Comparison of ENCODE assay signal across 11 cellular contexts in genomic region chr5:52789378-52789777, GRCh38. TPM values are rescaled to one million over a fixed set of nuclear protein-coding genes. Genes with fewer than 3 reads are reported as not detected.
DNase-seq lines count a peak whose midpoint lies in the region; ATAC-seq, FAIRE-seq and TF ChIP-seq lines count a peak whose summit lies in the region.
"Had no signal": no experiment of that assay in that cellular context is flagged by ENCODE, and none has a peak within 500 bp of the region (broad histone marks: within the 10 kb centered on the region; RNA-seq: fewer than 3 reads in every experiment).

No MANE protein-coding gene starts in this region.

- no peak overlapping the region for H2AFZ ChIP-seq in HepG2 (ENCODE audit: low read length)

- no peak overlapping the region for H3K27ac Mint-ChIP-seq in activated CD4-positive, alpha-beta T cell treated with anti-CD3 and anti-CD28 coated beads for 36 hours
- H3K27ac Mint-ChIP-seq in activated T-helper 1 cell treated with anti-CD3 and anti-CD28 coated beads, Interleukin-12 subunit alpha, Interleukin-12 subunit beta, Interleukin-2, Interleukin-4 antibody, amounts not matched to agents 30 ng/mL and 10 ng/mL and 1 ng/mL, durations not matched to agents 14 hours and 24 hours and 36 hours = no peak overlapping the region
- H3K27ac Mint-ChIP-seq: T-helper 2 cell treated with Interferon-gamma antibody and Interleukin-4, amounts not matched to agents 5 μg/mL and 100 μg/mL, for 36 hours had no signal

- TF ChIP-seq RAD21 in HepG2 (CRISPR knock-in tag; IDR thresholded peaks at IDR 0.05) = no peak

- TF ChIP-seq CTCF in HepG2 (CRISPR knock-in tag; IDR thresholded peaks at IDR 0.05) = no peak

- H3K27me3 ChIP-seq in HepG2 (ENCODE audit: control insufficient read depth in 1 of 2, insufficient read depth in 2 of 2, low read length in 2 of 2) (no peaks in the 10 kb centered on the region; a peak in 1 of 5 replicates), subcutaneous abdominal adipose tissue (ENCODE audit: control insufficient read depth in 5 of 5, insufficient read depth in 4 of 5, low read length in 5 of 5) (no peaks in the 10 kb centered on the region)

- no peaks in the 10 kb centered on the region for H3K9me3 Mint-ChIP-seq in activated CD4-positive, alpha-beta T cell treated with anti-CD3 and anti-CD28 coated beads for 36 hours (ENCODE audit: low read depth)
- H3K9me3 Mint-ChIP-seq in activated T-helper 1 cell treated with anti-CD3 and anti-CD28 coated beads, Interleukin-12 subunit alpha, Interleukin-12 subunit beta, Interleukin-2, Interleukin-4 antibody, amounts not matched to agents 30 ng/mL and 10 ng/mL and 1 ng/mL, durations not matched to agents 14 hours and 24 hours and 36 hours = no peaks in the 10 kb centered on the region
- H3K9me3 Mint-ChIP-seq: T-helper 2 cell treated with Interferon-gamma antibody and Interleukin-4, amounts not matched to agents 5 μg/mL and 100 μg/mL, for 36 hours had no signal

- TF ChIP-seq EP300 in HepG2 (IDR thresholded peaks at IDR 0.05; ENCODE audit: low read depth in 2 of 2, low read length in 2 of 2) (no peak), HepG2 (CRISPR knock-in tag; IDR thresholded peaks at IDR 0.05; ENCODE audit: borderline replicate concordance) (no peak)

- no peaks in the 10 kb centered on the region for H3K36me3 Mint-ChIP-seq in activated CD4-positive, alpha-beta T cell treated with anti-CD3 and anti-CD28 coated beads for 36 hours (ENCODE audit: low read depth)
- peaks cover 7% of the 10 kb centered on the region for H3K36me3 Mint-ChIP-seq in activated T-helper 1 cell treated with anti-CD3 and anti-CD28 coated beads, Interleukin-12 subunit alpha, Interleukin-12 subunit beta, Interleukin-2, Interleukin-4 antibody, amounts not matched to agents 30 ng/mL and 10 ng/mL and 1 ng/mL, durations not matched to agents 14 hours and 24 hours and 36 hours (ENCODE audit: low read depth)

- TF ChIP-seq POLR2A in HepG2 (IDR thresholded peaks at IDR 0.05; ENCODE audit: insufficient read depth in 1 of 2, low read depth in 2 of 2, low read length in 2 of 2) = no peak

- DNase-seq in activated CD4-positive, alpha-beta T cell treated with anti-CD3 and anti-CD28 coated beads for 36 hours = no peak
- no peak for DNase-seq in activated CD4-positive, alpha-beta T cell treated with anti-CD3 and anti-CD28 coated beads, Interleukin-2, amount 50 U/mL, for 48 hours
- no peak for DNase-seq in activated T-helper 1 cell treated with anti-CD3 and anti-CD28 coated beads, Interleukin-12 subunit alpha, Interleukin-12 subunit beta, Interleukin-2, Interleukin-4 antibody, amounts not matched to agents 30 ng/mL and 10 ng/mL and 1 ng/mL, durations not matched to agents 14 hours and 24 hours and 36 hours (ENCODE audit: low spot score)
- DNase-seq in HepG2 (ENCODE audit: low spot score) (peak; percentile 50), activated gamma-delta T cell (lab: John Stamatoyannopoulos, UW) (no peak), NK-92 (lab: John Stamatoyannopoulos, UW; ENCODE audit: unreplicated experiment) (no peak)
- DNase-seq: NCI-H2171 treated with DMSO at 0.1 percent for 48 hours had no signal

- H3K36me3 ChIP-seq in HepG2 (replicated peaks in 1 of 2; ENCODE audit: control insufficient read depth in 1 of 2, insufficient read depth in 2 of 2, low read length in 2 of 2) (no peaks in the 10 kb centered on the region), subcutaneous abdominal adipose tissue (ENCODE audit: control insufficient read depth in 5 of 5, insufficient read depth in 5 of 5, low read length in 5 of 5) (no peaks in the 10 kb centered on the region)

- H3K79me2 ChIP-seq in HepG2 (ENCODE audit: insufficient read depth, low read length) = peaks cover 56% of the 10 kb centered on the region

- H3K4me3 ChIP-seq in HepG2 (replicated peaks in 1 of 3; ENCODE audit: insufficient read depth in 1 of 3, low read depth in 2 of 3, low read length in 3 of 3) = peak overlapping the region; percentile 76 to 92 (median 77); a peak in 5 of 6 replicates
- H3K4me3 ChIP-seq in subcutaneous abdominal adipose tissue (ENCODE audit: low read depth in 1 of 5, low read length in 5 of 5) = peak overlapping the region; percentile 78 to 94 (median 84)

- WGBS in HepG2 (ENCODE audit: low lambda C conversion rate) = 0% methylated on average over 1 of the region's 1 CpG

- peak overlapping the region; percentile 73 for H3K27ac ChIP-seq in HepG2 (ENCODE audit: extremely low read length, insufficient read depth, low read length)
- H3K27ac ChIP-seq in subcutaneous abdominal adipose tissue (ENCODE audit: low read depth, low read length) = peak overlapping the region; percentile 89

- ATAC-seq in activated CD4-positive, alpha-beta T cell treated with anti-CD3 and anti-CD28 coated beads for 36 hours = no peak
- ATAC-seq in HepG2 (no peak), HG02571 (IDR thresholded peaks at IDR 0.05; ENCODE audit: unreplicated experiment) (no peak)

- POLR2A ChIA-PET in activated CD4-positive, alpha-beta T cell treated with anti-CD3 and anti-CD28 coated beads for 36 hours (lab: Charles Lee) = interaction anchor here (0.7 kb wide), 1 partner anchor 29 kb away, joined by 3 read pairs; no protein-coding TSS in a partner anchor
- POLR2A ChIA-PET in HepG2 (lab: Yijun Ruan, JAX) = interaction anchor here (0.8 to 4.9 kb wide), 3 partner anchors 11 to 80 kb away, joined by 3 to 79 read pairs (median 3); no protein-coding TSS in a partner anchor

- in situ Hi-C loops in HepG2 (cut with HindIII; ENCODE audit: extremely low pct_ligation_motif_present, low pct_unique_long_range_greater_than_20kb) = loop anchor here (5.0 kb wide), 1 partner anchor 82 kb away; no protein-coding TSS in a partner anchor

- peaks cover 22% of the 10 kb centered on the region for H3K4me1 Mint-ChIP-seq in activated CD4-positive, alpha-beta T cell treated with anti-CD3 and anti-CD28 coated beads for 36 hours
- H3K4me1 Mint-ChIP-seq in activated T-helper 1 cell treated with anti-CD3 and anti-CD28 coated beads, Interleukin-12 subunit alpha, Interleukin-12 subunit beta, Interleukin-2, Interleukin-4 antibody, amounts not matched to agents 30 ng/mL and 10 ng/mL and 1 ng/mL, durations not matched to agents 14 hours and 24 hours and 36 hours (ENCODE audit: low read depth) = peaks cover 33% of the 10 kb centered on the region

- FAIRE-seq in HepG2 (lab: Jason Lieb, UNC) = no peak
- FAIRE-seq: A204.1 had no signal

- H3K9ac ChIP-seq in HepG2 (ENCODE audit: insufficient read depth, low read depth, low read length) (peak overlapping the region; percentile 71), subcutaneous abdominal adipose tissue (ENCODE audit: low read length in 5 of 5) (peak overlapping the region; percentile 26 to 95 (median 83))

- no peaks in the 10 kb centered on the region for H4K20me1 ChIP-seq in HepG2 (ENCODE audit: insufficient read depth, low read length)

- peaks cover 15% of the 10 kb centered on the region for H3K27me3 Mint-ChIP-seq in activated CD4-positive, alpha-beta T cell treated with anti-CD3 and anti-CD28 coated beads for 36 hours
- peaks cover 21% of the 10 kb centered on the region for H3K27me3 Mint-ChIP-seq in activated T-helper 1 cell treated with anti-CD3 and anti-CD28 coated beads, Interleukin-12 subunit alpha, Interleukin-12 subunit beta, Interleukin-2, Interleukin-4 antibody, amounts not matched to agents 30 ng/mL and 10 ng/mL and 1 ng/mL, durations not matched to agents 14 hours and 24 hours and 36 hours (ENCODE audit: insufficient read depth)

- peak overlapping the region; percentile 78 for H3K4me3 Mint-ChIP-seq in activated CD4-positive, alpha-beta T cell treated with anti-CD3 and anti-CD28 coated beads for 36 hours
- H3K4me3 Mint-ChIP-seq in activated T-helper 1 cell treated with anti-CD3 and anti-CD28 coated beads, Interleukin-12 subunit alpha, Interleukin-12 subunit beta, Interleukin-2, Interleukin-4 antibody, amounts not matched to agents 30 ng/mL and 10 ng/mL and 1 ng/mL, durations not matched to agents 14 hours and 24 hours and 36 hours = peak overlapping the region; percentile 91

- H3K4me1 ChIP-seq in HepG2 (ENCODE audit: insufficient read depth, low read length) = peaks cover 64% of the 10 kb centered on the region
- peaks cover 0 to 44% (median 35%) of the 10 kb centered on the region in 5 donors for H3K4me1 ChIP-seq in subcutaneous abdominal adipose tissue (ENCODE audit: control insufficient read depth in 5 of 5, insufficient read depth in 5 of 5, low read length in 5 of 5)

- H3K4me2 ChIP-seq in HepG2 (ENCODE audit: low read depth, low read length) = peak overlapping the region; percentile 69

- no peaks in the 10 kb centered on the region for H3K9me3 ChIP-seq in HepG2 (ENCODE audit: low read length)
- no peaks in the 10 kb centered on the region for H3K9me3 ChIP-seq in subcutaneous abdominal adipose tissue (ENCODE audit: control insufficient read depth in 5 of 5, low read length in 5 of 5)

- BruUV-seq in HepG2 (replicated peaks; lab: Mats Ljungman, UMichigan) = no TSS peak

- CTCF ChIA-PET in activated CD4-positive, alpha-beta T cell treated with anti-CD3 and anti-CD28 coated beads for 36 hours (lab: Charles Lee) = interaction anchor here (0.9 to 1.7 kb wide), 3 partner anchors 10 to 320 kb away, joined by 3 to 13 read pairs (median 4); partner anchors contain the start of gene MOCS2
- CTCF ChIA-PET in HepG2 (lab: Yijun Ruan, JAX; ENCODE audit: low intra/inter-chr PET ratio, low total read pairs) = no interaction called here

- intact Hi-C loops in activated CD4-positive, alpha-beta T cell treated with anti-CD3 and anti-CD28 coated beads for 36 hours (cut with DNase I, micrococcal nuclease) = loop anchor here in 1 of 2 experiments (5.0 kb wide), 1 partner anchor 308 kb away; no protein-coding TSS in a partner anchor
- intact Hi-C loops in activated T-helper 1 cell treated with anti-CD3 and anti-CD28 coated beads, Interleukin-12 subunit alpha, Interleukin-12 subunit beta, Interleukin-2, Interleukin-4 antibody, amounts not matched to agents 30 ng/mL and 10 ng/mL and 1 ng/mL, durations not matched to agents 14 hours and 24 hours and 36 hours (cut with micrococcal nuclease) = loop anchor here (5.0 kb wide), 3 partner anchors 42 to 97 kb away; no protein-coding TSS in a partner anchor
- intact Hi-C loops in HepG2 (cut with micrococcal nuclease; ENCODE audit: unreplicated experiment) = loop anchor here (2.0 to 5.0 kb wide), 3 partner anchors 78 to 308 kb away; no protein-coding TSS in a partner anchor

RNA-seq across cellular contexts. Expression of gene ITGA1, which starts 1.7 kb away (rescaled TPM):
- total RNA-seq in activated CD4-positive, alpha-beta T cell treated with anti-CD3 and anti-CD28 coated beads for 36 hours = 1 to 10 TPM; 1.9 to 3.9 TPM
- 2.2 and 2.5 TPM in 2 replicates for total RNA-seq in activated T-helper 1 cell treated with anti-CD3 and anti-CD28 coated beads, Interleukin-12 subunit alpha, Interleukin-12 subunit beta, Interleukin-2, Interleukin-4 antibody, amounts not matched to agents 30 ng/mL and 10 ng/mL and 1 ng/mL, durations not matched to agents 14 hours and 24 hours and 36 hours
- 11.6 and 23.1 TPM in 2 replicates for total RNA-seq in HepG2 (2016; rRNA removed; fragmentation: Illumina TruSeq; extraction: Trizol)
- total RNA-seq in HepG2 (2016; cell fraction: cytosol; rRNA removed; fragmentation: Illumina TruSeq; extraction: Trizol; ENCODE audit: low read depth) = 3.4 and 5.7 TPM in 2 replicates
- total RNA-seq in HepG2 (2016; cell fraction: insoluble cytoplasmic fraction; rRNA removed; fragmentation: Illumina TruSeq; extraction: Trizol) = 12.0 and 21.2 TPM in 2 replicates
- 3.1 and 3.8 TPM in 2 replicates for total RNA-seq in HepG2 (2016; cell fraction: membrane; rRNA removed; fragmentation: Illumina TruSeq; extraction: Trizol)
- total RNA-seq in HepG2 (2016; cell fraction: nucleus; rRNA removed; fragmentation: Illumina TruSeq; extraction: Trizol) = 34.4 and 38.7 TPM in 2 replicates
- 28.6 and 35.6 TPM in 2 replicates for polyA plus RNA-seq in HepG2 (2011; rRNA removed)
- 8.2 and 21.3 TPM in 2 replicates for polyA plus RNA-seq in HepG2 (2011; cell fraction: cytosol; rRNA removed)
- polyA plus RNA-seq in HepG2 (2011; cell fraction: nucleus; rRNA removed) = 37.8 and 49.4 TPM in 2 replicates
- polyA plus RNA-seq in HepG2 (2012) = 22.3 and 27.3 TPM in 2 replicates
- 0.44 and 0.49 TPM in 2 replicates for polyA plus RNA-seq in HepG2 (2016; cell fraction: cytosol; fragmentation: Illumina TruSeq; extraction: Trizol; ENCODE audit: low read depth)
- polyA plus RNA-seq in HepG2 (2016; cell fraction: insoluble cytoplasmic fraction; fragmentation: Illumina TruSeq; extraction: Trizol; ENCODE audit: low read depth) = 3.9 and 4.0 TPM in 2 replicates
- polyA plus RNA-seq in HepG2 (2016; cell fraction: membrane; fragmentation: Illumina TruSeq; extraction: Trizol; ENCODE audit: low read depth) = 0.74 and 0.87 TPM in 2 replicates
- polyA plus RNA-seq in HepG2 (2016; cell fraction: nucleus; fragmentation: Illumina TruSeq; extraction: Trizol; ENCODE audit: insufficient read depth, low read depth) = 16.4 and 19.4 TPM in 2 replicates
- polyA minus RNA-seq in HepG2 (2011; rRNA and poly(A)+ RNA removed; ENCODE audit: low replicate concordance) = 58.0 and 60.0 TPM in 2 replicates
- 32.8 and 74.9 TPM in 2 replicates for polyA minus RNA-seq in HepG2 (2011; cell fraction: cytosol; rRNA and poly(A)+ RNA removed)
- 121 and 200 TPM in 2 replicates for polyA minus RNA-seq in HepG2 (2011; cell fraction: nucleus; rRNA and poly(A)+ RNA removed)

RNA-seq across cellular contexts. Expression of gene PELO, which starts 1.7 kb away (rescaled TPM):
- total RNA-seq in activated CD4-positive, alpha-beta T cell treated with anti-CD3 and anti-CD28 coated beads for 36 hours = 10 to 100 TPM; 12.8 to 17.3 TPM
- total RNA-seq in activated T-helper 1 cell treated with anti-CD3 and anti-CD28 coated beads, Interleukin-12 subunit alpha, Interleukin-12 subunit beta, Interleukin-2, Interleukin-4 antibody, amounts not matched to agents 30 ng/mL and 10 ng/mL and 1 ng/mL, durations not matched to agents 14 hours and 24 hours and 36 hours = 19.4 and 20.0 TPM in 2 replicates
- total RNA-seq in HepG2 (2016; rRNA removed; fragmentation: Illumina TruSeq; extraction: Trizol) = 19.0 and 19.5 TPM in 2 replicates
- total RNA-seq in HepG2 (2016; cell fraction: cytosol; rRNA removed; fragmentation: Illumina TruSeq; extraction: Trizol; ENCODE audit: low read depth) = 3.8 and 4.6 TPM in 2 replicates
- 18.5 and 21.4 TPM in 2 replicates for total RNA-seq in HepG2 (2016; cell fraction: insoluble cytoplasmic fraction; rRNA removed; fragmentation: Illumina TruSeq; extraction: Trizol)
- total RNA-seq in HepG2 (2016; cell fraction: membrane; rRNA removed; fragmentation: Illumina TruSeq; extraction: Trizol) = 8.8 and 9.7 TPM in 2 replicates
- total RNA-seq in HepG2 (2016; cell fraction: nucleus; rRNA removed; fragmentation: Illumina TruSeq; extraction: Trizol) = 14.0 and 15.7 TPM in 2 replicates
- 22.7 and 23.9 TPM in 2 replicates for polyA plus RNA-seq in HepG2 (2011; rRNA removed)
- 17.8 and 20.4 TPM in 2 replicates for polyA plus RNA-seq in HepG2 (2011; cell fraction: cytosol; rRNA removed)
- 15.6 and 17.4 TPM in 2 replicates for polyA plus RNA-seq in HepG2 (2011; cell fraction: nucleus; rRNA removed)
- polyA plus RNA-seq in HepG2 (2012) = 15.8 and 20.8 TPM in 2 replicates
- 3.3 TPM in 2 replicates for polyA plus RNA-seq in HepG2 (2016; cell fraction: cytosol; fragmentation: Illumina TruSeq; extraction: Trizol; ENCODE audit: low read depth)
- polyA plus RNA-seq in HepG2 (2016; cell fraction: insoluble cytoplasmic fraction; fragmentation: Illumina TruSeq; extraction: Trizol; ENCODE audit: low read depth) = 19.1 and 19.8 TPM in 2 replicates
- 3.8 and 5.3 TPM in 2 replicates for polyA plus RNA-seq in HepG2 (2016; cell fraction: membrane; fragmentation: Illumina TruSeq; extraction: Trizol; ENCODE audit: low read depth)
- 17.1 and 20.3 TPM in 2 replicates for polyA plus RNA-seq in HepG2 (2016; cell fraction: nucleus; fragmentation: Illumina TruSeq; extraction: Trizol; ENCODE audit: insufficient read depth, low read depth)
- polyA minus RNA-seq in HepG2 (2011; rRNA and poly(A)+ RNA removed; ENCODE audit: low replicate concordance) = 30.8 and 31.8 TPM in 2 replicates
- 14.2 and 15.1 TPM in 2 replicates for polyA minus RNA-seq in HepG2 (2011; cell fraction: cytosol; rRNA and poly(A)+ RNA removed)
- 40.3 and 47.0 TPM in 2 replicates for polyA minus RNA-seq in HepG2 (2011; cell fraction: nucleus; rRNA and poly(A)+ RNA removed)
